1 cellular context compared by ENCODE assay signal in the genomic region with DNA sequence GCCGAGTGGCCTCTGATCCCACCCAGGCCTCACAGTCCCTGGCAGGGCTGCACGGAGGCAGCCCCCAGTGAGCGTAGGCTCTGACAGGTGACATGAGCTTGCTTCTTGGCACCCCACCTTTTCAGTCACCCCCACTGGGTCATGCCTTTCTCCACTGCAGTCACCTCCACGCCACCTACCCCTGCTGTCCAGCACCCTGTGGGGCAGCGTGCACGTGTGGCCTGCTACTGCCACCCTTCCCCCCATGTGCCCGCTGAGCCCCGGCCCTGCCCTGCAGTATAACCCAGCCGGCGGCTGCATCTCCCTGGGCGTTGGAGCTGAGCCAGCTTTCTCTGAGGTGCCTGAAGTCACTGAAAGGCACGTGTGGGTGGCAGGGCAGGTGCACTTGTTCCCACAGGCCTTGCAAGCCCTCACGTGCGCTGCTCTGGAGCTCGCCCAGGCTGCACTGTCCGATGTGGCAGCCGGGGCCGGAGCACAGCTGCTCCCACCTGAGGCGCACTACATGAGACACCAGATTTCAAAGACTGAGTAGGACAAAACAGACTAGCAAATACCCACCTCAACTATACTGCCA.
TF ChIP-seq lines count a peak whose summit lies in the region.

No MANE protein-coding gene starts in this region.

TF ChIP-seq in GM23338, 12 proteins besides CTCF, POLR2A, EP300 and RAD21 (continued from another document):
- TF ChIP-seq, protein P1, sequence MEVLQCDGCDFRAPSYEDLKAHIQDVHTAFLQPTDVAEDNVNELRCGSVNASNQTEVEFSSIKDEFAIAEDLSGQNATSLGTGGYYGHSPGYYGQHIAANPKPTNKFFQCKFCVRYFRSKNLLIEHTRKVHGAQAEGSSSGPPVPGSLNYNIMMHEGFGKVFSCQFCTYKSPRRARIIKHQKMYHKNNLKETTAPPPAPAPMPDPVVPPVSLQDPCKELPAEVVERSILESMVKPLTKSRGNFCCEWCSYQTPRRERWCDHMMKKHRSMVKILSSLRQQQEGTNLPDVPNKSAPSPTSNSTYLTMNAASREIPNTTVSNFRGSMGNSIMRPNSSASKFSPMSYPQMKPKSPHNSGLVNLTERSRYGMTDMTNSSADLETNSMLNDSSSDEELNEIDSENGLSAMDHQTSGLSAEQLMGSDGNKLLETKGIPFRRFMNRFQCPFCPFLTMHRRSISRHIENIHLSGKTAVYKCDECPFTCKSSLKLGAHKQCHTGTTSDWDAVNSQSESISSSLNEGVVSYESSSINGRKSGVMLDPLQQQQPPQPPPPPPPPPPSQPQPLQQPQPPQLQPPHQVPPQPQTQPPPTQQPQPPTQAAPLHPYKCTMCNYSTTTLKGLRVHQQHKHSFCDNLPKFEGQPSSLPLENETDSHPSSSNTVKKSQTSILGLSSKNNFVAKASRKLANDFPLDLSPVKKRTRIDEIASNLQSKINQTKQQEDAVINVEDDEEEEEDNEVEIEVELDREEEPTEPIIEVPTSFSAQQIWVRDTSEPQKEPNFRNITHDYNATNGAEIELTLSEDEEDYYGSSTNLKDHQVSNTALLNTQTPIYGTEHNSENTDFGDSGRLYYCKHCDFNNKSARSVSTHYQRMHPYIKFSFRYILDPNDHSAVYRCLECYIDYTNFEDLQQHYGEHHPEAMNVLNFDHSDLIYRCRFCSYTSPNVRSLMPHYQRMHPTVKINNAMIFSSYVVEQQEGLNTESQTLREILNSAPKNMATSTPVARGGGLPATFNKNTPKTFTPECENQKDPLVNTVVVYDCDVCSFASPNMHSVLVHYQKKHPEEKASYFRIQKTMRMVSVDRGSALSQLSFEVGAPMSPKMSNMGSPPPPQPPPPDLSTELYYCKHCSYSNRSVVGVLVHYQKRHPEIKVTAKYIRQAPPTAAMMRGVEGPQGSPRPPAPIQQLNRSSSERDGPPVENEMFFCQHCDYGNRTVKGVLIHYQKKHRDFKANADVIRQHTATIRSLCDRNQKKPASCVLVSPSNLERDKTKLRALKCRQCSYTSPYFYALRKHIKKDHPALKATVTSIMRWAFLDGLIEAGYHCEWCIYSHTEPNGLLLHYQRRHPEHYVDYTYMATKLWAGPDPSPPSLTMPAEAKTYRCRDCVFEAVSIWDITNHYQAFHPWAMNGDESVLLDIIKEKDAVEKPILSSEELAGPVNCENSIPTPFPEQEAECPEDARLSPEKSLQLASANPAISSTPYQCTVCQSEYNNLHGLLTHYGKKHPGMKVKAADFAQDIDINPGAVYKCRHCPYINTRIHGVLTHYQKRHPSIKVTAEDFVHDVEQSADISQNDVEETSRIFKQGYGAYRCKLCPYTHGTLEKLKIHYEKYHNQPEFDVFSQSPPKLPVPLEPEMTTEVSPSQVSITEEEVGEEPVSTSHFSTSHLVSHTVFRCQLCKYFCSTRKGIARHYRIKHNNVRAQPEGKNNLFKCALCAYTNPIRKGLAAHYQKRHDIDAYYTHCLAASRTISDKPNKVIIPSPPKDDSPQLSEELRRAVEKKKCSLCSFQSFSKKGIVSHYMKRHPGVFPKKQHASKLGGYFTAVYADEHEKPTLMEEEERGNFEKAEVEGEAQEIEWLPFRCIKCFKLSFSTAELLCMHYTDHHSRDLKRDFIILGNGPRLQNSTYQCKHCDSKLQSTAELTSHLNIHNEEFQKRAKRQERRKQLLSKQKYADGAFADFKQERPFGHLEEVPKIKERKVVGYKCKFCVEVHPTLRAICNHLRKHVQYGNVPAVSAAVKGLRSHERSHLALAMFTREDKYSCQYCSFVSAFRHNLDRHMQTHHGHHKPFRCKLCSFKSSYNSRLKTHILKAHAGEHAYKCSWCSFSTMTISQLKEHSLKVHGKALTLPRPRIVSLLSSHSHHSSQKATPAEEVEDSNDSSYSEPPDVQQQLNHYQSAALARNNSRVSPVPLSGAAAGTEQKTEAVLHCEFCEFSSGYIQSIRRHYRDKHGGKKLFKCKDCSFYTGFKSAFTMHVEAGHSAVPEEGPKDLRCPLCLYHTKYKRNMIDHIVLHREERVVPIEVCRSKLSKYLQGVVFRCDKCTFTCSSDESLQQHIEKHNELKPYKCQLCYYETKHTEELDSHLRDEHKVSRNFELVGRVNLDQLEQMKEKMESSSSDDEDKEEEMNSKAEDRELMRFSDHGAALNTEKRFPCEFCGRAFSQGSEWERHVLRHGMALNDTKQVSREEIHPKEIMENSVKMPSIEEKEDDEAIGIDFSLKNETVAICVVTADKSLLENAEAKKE (CRISPR knock-in tag; IDR thresholded peaks at IDR 0.05) = no peak
- TF ChIP-seq, protein P2, sequence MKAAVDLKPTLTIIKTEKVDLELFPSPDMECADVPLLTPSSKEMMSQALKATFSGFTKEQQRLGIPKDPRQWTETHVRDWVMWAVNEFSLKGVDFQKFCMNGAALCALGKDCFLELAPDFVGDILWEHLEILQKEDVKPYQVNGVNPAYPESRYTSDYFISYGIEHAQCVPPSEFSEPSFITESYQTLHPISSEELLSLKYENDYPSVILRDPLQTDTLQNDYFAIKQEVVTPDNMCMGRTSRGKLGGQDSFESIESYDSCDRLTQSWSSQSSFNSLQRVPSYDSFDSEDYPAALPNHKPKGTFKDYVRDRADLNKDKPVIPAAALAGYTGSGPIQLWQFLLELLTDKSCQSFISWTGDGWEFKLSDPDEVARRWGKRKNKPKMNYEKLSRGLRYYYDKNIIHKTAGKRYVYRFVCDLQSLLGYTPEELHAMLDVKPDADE (IDR thresholded peaks at IDR 0.05) = no peak
- no peak for TF ChIP-seq ZNF114 (CRISPR knock-in tag; IDR thresholded peaks at IDR 0.05)
- no peak for TF ChIP-seq EZH2 (IDR thresholded peaks at IDR 0.05; ENCODE audit: low read depth, unreplicated experiment)
- no peak for TF ChIP-seq POLR2AphosphoS5 (IDR thresholded peaks at IDR 0.05; ENCODE audit: low read depth)
- TF ChIP-seq, protein P3, sequence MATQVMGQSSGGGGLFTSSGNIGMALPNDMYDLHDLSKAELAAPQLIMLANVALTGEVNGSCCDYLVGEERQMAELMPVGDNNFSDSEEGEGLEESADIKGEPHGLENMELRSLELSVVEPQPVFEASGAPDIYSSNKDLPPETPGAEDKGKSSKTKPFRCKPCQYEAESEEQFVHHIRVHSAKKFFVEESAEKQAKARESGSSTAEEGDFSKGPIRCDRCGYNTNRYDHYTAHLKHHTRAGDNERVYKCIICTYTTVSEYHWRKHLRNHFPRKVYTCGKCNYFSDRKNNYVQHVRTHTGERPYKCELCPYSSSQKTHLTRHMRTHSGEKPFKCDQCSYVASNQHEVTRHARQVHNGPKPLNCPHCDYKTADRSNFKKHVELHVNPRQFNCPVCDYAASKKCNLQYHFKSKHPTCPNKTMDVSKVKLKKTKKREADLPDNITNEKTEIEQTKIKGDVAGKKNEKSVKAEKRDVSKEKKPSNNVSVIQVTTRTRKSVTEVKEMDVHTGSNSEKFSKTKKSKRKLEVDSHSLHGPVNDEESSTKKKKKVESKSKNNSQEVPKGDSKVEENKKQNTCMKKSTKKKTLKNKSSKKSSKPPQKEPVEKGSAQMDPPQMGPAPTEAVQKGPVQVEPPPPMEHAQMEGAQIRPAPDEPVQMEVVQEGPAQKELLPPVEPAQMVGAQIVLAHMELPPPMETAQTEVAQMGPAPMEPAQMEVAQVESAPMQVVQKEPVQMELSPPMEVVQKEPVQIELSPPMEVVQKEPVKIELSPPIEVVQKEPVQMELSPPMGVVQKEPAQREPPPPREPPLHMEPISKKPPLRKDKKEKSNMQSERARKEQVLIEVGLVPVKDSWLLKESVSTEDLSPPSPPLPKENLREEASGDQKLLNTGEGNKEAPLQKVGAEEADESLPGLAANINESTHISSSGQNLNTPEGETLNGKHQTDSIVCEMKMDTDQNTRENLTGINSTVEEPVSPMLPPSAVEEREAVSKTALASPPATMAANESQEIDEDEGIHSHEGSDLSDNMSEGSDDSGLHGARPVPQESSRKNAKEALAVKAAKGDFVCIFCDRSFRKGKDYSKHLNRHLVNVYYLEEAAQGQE (IDR thresholded peaks at IDR 0.05; ENCODE audit: unreplicated experiment) = no peak
- TF ChIP-seq EZH2phosphoT487 (IDR thresholded peaks at IDR 0.05; ENCODE audit: unreplicated experiment) = no peak
- TF ChIP-seq STAT1 (IDR thresholded peaks at IDR 0.05; ENCODE audit: unreplicated experiment) = no peak
- no peak for TF ChIP-seq JUNB (IDR thresholded peaks at IDR 0.05; ENCODE audit: unreplicated experiment)
